ENCODE assay signal across 22 cellular contexts in the genomic region with DNA sequence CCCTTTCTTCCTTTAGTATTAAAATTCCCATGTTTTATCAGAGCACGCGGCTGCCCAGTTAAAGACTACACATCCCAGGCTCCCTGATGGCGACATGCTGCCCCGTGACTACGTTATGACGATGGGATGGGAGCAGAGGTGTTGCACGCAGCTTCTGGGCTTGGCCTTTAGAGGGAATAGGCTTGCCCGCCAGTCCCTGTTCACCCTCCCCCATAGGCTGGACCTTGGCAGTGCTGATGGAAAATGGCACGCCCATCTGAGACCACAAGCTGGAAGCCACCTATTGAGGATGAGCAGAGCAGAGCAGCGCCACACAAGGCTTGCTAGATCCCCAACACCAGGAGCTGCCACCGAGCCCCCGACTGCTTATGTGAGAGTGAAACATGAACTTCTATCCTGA.
"Had no signal": no experiment of that assay in that cellular context is flagged by ENCODE, and none has a peak within 500 bp of the region (broad histone marks: within the 10 kb centered on the region; RNA-seq: fewer than 3 reads in every experiment).

No MANE protein-coding gene starts in this region.

- H3K27me3 Mint-ChIP-seq: activated naive CD4-positive, alpha-beta T cell treated with anti-CD3 and anti-CD28 coated beads, Interleukin-2, amount 50 U/mL, for 24 hours; brain; naive B cell; progenitor cell of endocrine pancreas; stimulated activated naive CD8-positive, alpha-beta T cell treated with anti-CD3 and anti-CD28 coated beads, Interleukin-15, Interleukin-2, amounts not matched to agents 100 ng/mL and 50 ng/mL, for 24 hours; T-helper 17 cell had no signal

- H3K4me1 Mint-ChIP-seq: activated naive CD4-positive, alpha-beta T cell treated with anti-CD3 and anti-CD28 coated beads, Interleukin-2, amount 50 U/mL, for 24 hours; naive B cell; T-helper 17 cell had no signal

- H3K4me3 ChIP-seq: mucosa of descending colon, thyroid gland had no signal

- H3K36me3 Mint-ChIP-seq: activated naive CD4-positive, alpha-beta T cell treated with anti-CD3 and anti-CD28 coated beads, Interleukin-2, amount 50 U/mL, for 24 hours; memory B cell; naive B cell had no signal

- H3K9me3 Mint-ChIP-seq: activated naive CD4-positive, alpha-beta T cell treated with anti-CD3 and anti-CD28 coated beads, Interleukin-2, amount 50 U/mL, for 24 hours; memory B cell; naive B cell; stimulated activated naive CD8-positive, alpha-beta T cell treated with anti-CD3 and anti-CD28 coated beads, Interleukin-15, Interleukin-2, amounts not matched to agents 100 ng/mL and 50 ng/mL, for 24 hours had no signal

- H3K9me3 ChIP-seq: mucosa of descending colon, thyroid gland had no signal

- H3K27ac ChIP-seq: foreskin keratinocyte, thyroid gland, VCaP had no signal

- ATAC-seq: activated CD8-positive, alpha-beta T cell treated with anti-CD3 and anti-CD28 coated beads, Interleukin-2, amount 10 ng/mL, durations not matched to agents 7 days and 5 days; foreskin keratinocyte; mucosa of descending colon; T-helper 17 cell had no signal

- H3K27me3 ChIP-seq: foreskin keratinocyte, thyroid gland had no signal

- H3K4me3 Mint-ChIP-seq: activated CD8-positive, alpha-beta T cell treated with anti-CD3 and anti-CD28 coated beads, Interleukin-2, amount 10 ng/mL, durations not matched to agents 7 days and 5 days; activated naive CD4-positive, alpha-beta T cell treated with anti-CD3 and anti-CD28 coated beads, Interleukin-2, amount 50 U/mL, for 24 hours; brain; memory B cell; naive B cell; stimulated activated naive CD8-positive, alpha-beta T cell treated with anti-CD3 and anti-CD28 coated beads, Interleukin-15, Interleukin-2, amounts not matched to agents 100 ng/mL and 50 ng/mL, for 24 hours; T-helper 17 cell had no signal

- H3K27ac Mint-ChIP-seq: activated CD8-positive, alpha-beta T cell treated with anti-CD3 and anti-CD28 coated beads, Interleukin-2, amount 10 ng/mL, durations not matched to agents 7 days and 5 days; activated naive CD4-positive, alpha-beta T cell treated with anti-CD3 and anti-CD28 coated beads, Interleukin-2, amount 50 U/mL, for 24 hours; brain; memory B cell; naive B cell; stimulated activated naive CD8-positive, alpha-beta T cell treated with anti-CD3 and anti-CD28 coated beads, Interleukin-15, Interleukin-2, amounts not matched to agents 100 ng/mL and 50 ng/mL, for 24 hours; T-helper 17 cell had no signal

- DNase-seq: activated CD4-positive, alpha-beta T cell treated with anti-CD3 and anti-CD28 coated beads for 1 hour; activated CD4-positive, alpha-beta T cell treated with anti-CD3 and anti-CD28 coated beads, Interleukin-2, amount 50 U/mL, for 1 hour; activated CD8-positive, alpha-beta T cell treated with anti-CD3 and anti-CD28 coated beads, Interleukin-2, amount 10 ng/mL, durations not matched to agents 7 days and 5 days; activated gamma-delta T cell treated with Interleukin-2 at 50 U/mL for 16 hours; dermis blood vessel endothelial cell; effector CD8-positive, alpha-beta T cell; erythroblast; foreskin keratinocyte; hippocampal formation; mucosa of descending colon; naive B cell; stimulated activated CD4-positive, alpha-beta T cell treated with anti-CD3 and anti-CD28 coated beads, Interleukin-12 subunit alpha, Interleukin-12 subunit beta, amount 100 ng/mL, for 4 hours; stimulated activated CD4-positive, alpha-beta T cell treated with anti-CD3 and anti-CD28 coated beads, Interleukin-4, amount 100 ng/mL, for 4 hours; substantia nigra; T-helper 17 cell; thyroid gland had no signal

- H3K36me3 ChIP-seq: thyroid gland had no signal
